In genomic region chr3:58116985-58117384, GRCh38 we compare ENCODE assay signal across 10 cellular contexts.
DNase-seq lines count a peak whose midpoint lies in the region; ATAC-seq, FAIRE-seq and TF ChIP-seq lines count a peak whose summit lies in the region.
"Had no signal": no experiment of that assay in that cellular context is flagged by ENCODE, and none has a peak within 500 bp of the region (broad histone marks: within the 10 kb centered on the region; RNA-seq: fewer than 3 reads in every experiment).

No MANE protein-coding gene starts in this region.

- TF ChIP-seq CTCF in HFFc6 (IDR thresholded peaks at IDR 0.05) (no peak), choroid plexus epithelial cell (conservative IDR thresholded peaks at IDR 0.05; ENCODE audit: low read depth, low read length) (no peak), omental fat pad (IDR thresholded peaks at IDR 0.05) (no peak), smooth muscle cell (IDR thresholded peaks at IDR 0.05; ENCODE audit: borderline replicate concordance, insufficient read depth, poor library complexity, severe bottlenecking) (no peak)

- H3K9me3 Mint-ChIP-seq in HFFc6: no peaks in the 10 kb centered on the region

- H3K9me3 ChIP-seq in BLaER1: no peaks in the 10 kb centered on the region
- H3K9me3 ChIP-seq in small intestine (ENCODE audit: control insufficient read depth, low read depth): no peaks in the 10 kb centered on the region
- H3K9me3 ChIP-seq in smooth muscle cell (replicated peaks; ENCODE audit: low read depth): no peaks in the 10 kb centered on the region

- H3K4me1 Mint-ChIP-seq in HFFc6 (ENCODE audit: low read depth): peaks cover 15% of the 10 kb centered on the region

- H3K36me3 ChIP-seq in BLaER1 (peaks cover 66% of the 10 kb centered on the region), small intestine (ENCODE audit: control insufficient read depth in 2 of 2, insufficient read depth in 2 of 2, low read length in 2 of 2) (peaks cover 31 to 42% of the 10 kb centered on the region in 2 donors), smooth muscle cell (ENCODE audit: low read depth) (peaks cover 23% of the 10 kb centered on the region)

- H3K4me3 ChIP-seq in BLaER1: no peak overlapping the region
- no peak overlapping the region for H3K4me3 ChIP-seq in choroid plexus epithelial cell (ENCODE audit: low read depth, low read length)
- no peak overlapping the region for H3K4me3 ChIP-seq in small intestine (ENCODE audit: low read depth in 1 of 2, low read length in 2 of 2)
- no peak overlapping the region for H3K4me3 ChIP-seq in smooth muscle cell

- H3K79me2 ChIP-seq in smooth muscle cell (ENCODE audit: low read depth): peaks cover 19% of the 10 kb centered on the region

- H4K20me1 ChIP-seq in BLaER1 (peaks cover 28% of the 10 kb centered on the region), smooth muscle cell (ENCODE audit: low read depth) (peaks cover 40% of the 10 kb centered on the region)

- peaks cover 35% of the 10 kb centered on the region for H3K36me3 Mint-ChIP-seq in HFFc6 (ENCODE audit: low read depth)

- H3K4me2 ChIP-seq in BLaER1 (peak overlapping the region; percentile 83), smooth muscle cell (no peak overlapping the region)

- no peak overlapping the region for H3K4me3 Mint-ChIP-seq in HFFc6

- 63 to 79% (median 72%) methylated on average over 4 of the region's 4 CpGs for WGBS in small intestine, 3 donors
- WGBS in smooth muscle cell (ENCODE audit: low lambda C conversion rate): 94% methylated on average over 4 of the region's 4 CpGs

- H3K9ac ChIP-seq in BLaER1 (no peak overlapping the region), smooth muscle cell (ENCODE audit: low read depth) (no peak overlapping the region)

- peaks cover 10% of the 10 kb centered on the region for H3K27me3 Mint-ChIP-seq in HFFc6 (ENCODE audit: insufficient read depth)

- peak overlapping the region; percentile 29; the same call in 1 of the 2 replicates for H3K27ac Mint-ChIP-seq in HFFc6

- no peak for FAIRE-seq in small intestine (lab: Jason Lieb, UNC)
- FAIRE-seq: keratinocyte had no signal

- H3K27ac ChIP-seq in BLaER1: no peak overlapping the region
- H3K27ac ChIP-seq in small intestine (ENCODE audit: low read depth in 1 of 2, low read length in 1 of 2): peak overlapping the region in 1 of 2 donors; percentile 60
- H3K27ac ChIP-seq in smooth muscle cell (ENCODE audit: low read depth): no peak overlapping the region

- H3K4me1 ChIP-seq in BLaER1 (peaks cover 59% of the 10 kb centered on the region), small intestine (ENCODE audit: control insufficient read depth in 2 of 2, insufficient read depth in 1 of 2, low read depth in 1 of 2, low read length in 1 of 2) (no peaks in the 10 kb centered on the region), smooth muscle cell (ENCODE audit: low read depth) (no peaks in the 10 kb centered on the region)

- peak; percentile 6 for ATAC-seq in omental fat pad (ENCODE audit: low FRiP score)

- H3K27me3 ChIP-seq in BLaER1 (no peaks in the 10 kb centered on the region), small intestine (ENCODE audit: control insufficient read depth in 2 of 2, insufficient read depth in 2 of 2, low read length in 2 of 2) (no peaks in the 10 kb centered on the region), smooth muscle cell (ENCODE audit: low read depth) (no peaks in the 10 kb centered on the region)

- DNase-seq in HFFc6 (no peak), choroid plexus epithelial cell (ENCODE audit: low read depth) (peak; percentile 56), omental fat pad (ENCODE audit: low spot score) (no peak), small intestine (no peak), NCI-H1417 (lab: John Stamatoyannopoulos, UW) (no peak), NCI-H1092 (lab: John Stamatoyannopoulos, UW) (no peak), smooth muscle cell (lab: John Stamatoyannopoulos, UW; ENCODE audit: unreplicated experiment) (no peak)
- DNase-seq: DMS 273 treated with DMSO at 0.1 percent for 48 hours had no signal

- H2AFZ ChIP-seq in smooth muscle cell (ENCODE audit: low read depth): no peak overlapping the region

- no peaks in the 10 kb centered on the region for H3F3A ChIP-seq in smooth muscle cell (ENCODE audit: low read depth)
